Comparison of ENCODE assay signal across 12 cellular contexts in the genomic region with DNA sequence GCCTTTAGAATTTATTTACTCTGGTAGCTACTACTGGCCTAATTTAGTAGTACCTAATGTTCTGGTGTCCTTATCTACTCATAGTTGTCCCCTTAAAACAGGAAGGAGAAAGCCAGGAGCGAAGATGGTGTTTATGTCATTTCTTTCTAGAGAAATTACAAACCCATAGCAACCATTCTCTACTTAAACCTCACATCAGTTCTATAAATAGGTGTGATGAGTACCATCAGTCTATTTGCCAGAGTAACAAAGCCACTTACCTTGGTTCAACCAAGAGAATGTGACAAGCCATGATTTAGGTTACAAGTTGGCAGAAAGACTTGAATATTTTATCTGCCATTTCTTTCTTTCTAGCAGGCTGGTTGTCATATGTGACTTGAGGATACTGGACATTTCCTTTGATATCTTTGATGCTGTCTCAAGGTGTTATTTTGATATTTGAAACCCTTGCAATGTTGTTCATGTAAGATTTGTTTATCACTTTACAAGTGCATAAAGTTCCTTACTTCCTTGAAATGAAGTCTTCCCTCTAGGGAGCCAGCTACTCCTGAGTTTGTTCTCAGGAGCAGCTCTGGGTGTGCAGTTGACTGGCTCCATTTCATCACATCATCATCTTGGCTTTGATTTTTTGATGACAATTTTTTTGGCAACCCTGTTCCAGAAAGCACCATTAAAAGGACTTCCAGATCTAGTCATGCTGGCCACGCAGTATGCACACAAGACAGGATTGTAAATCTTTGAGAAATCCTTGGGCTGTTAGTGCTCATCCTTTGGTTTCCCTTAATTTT.
DNase-seq lines count a peak whose midpoint lies in the region; ATAC-seq and TF ChIP-seq lines count a peak whose summit lies in the region.
"Had no signal": no experiment of that assay in that cellular context is flagged by ENCODE, and none has a peak within 500 bp of the region (broad histone marks: within the 10 kb centered on the region; RNA-seq: fewer than 3 reads in every experiment).

No MANE protein-coding gene starts in this region.

- CTCF ChIA-PET in activated naive CD4-positive, alpha-beta T cell treated with anti-CD3 and anti-CD28 coated beads, Interleukin-2, amount 10 ng/mL, durations not matched to agents 7 days and 5 days (lab: Charles Lee): interaction anchor here (1.0 kb wide), 1 partner anchor 9 kb away, joined by 3 read pairs; no protein-coding TSS in a partner anchor

- no peak overlapping the region for H3K4me3 Mint-ChIP-seq in activated naive CD4-positive, alpha-beta T cell treated with anti-CD3 and anti-CD28 coated beads, Interleukin-2, amount 50 U/mL, for 24 hours
- no peak overlapping the region for H3K4me3 Mint-ChIP-seq in activated naive CD4-positive, alpha-beta T cell treated with anti-CD3 and anti-CD28 coated beads, Interleukin-2, amount 10 ng/mL, durations not matched to agents 7 days and 5 days
- no peak overlapping the region for H3K4me3 Mint-ChIP-seq in osteocyte (ENCODE audit: unreplicated experiment)
- H3K4me3 Mint-ChIP-seq: nephron had no signal

- peak; percentile 35 for ATAC-seq in HG03039 (IDR thresholded peaks at IDR 0.05; ENCODE audit: unreplicated experiment)

- peaks cover 35% of the 10 kb centered on the region for H3K4me1 Mint-ChIP-seq in activated naive CD4-positive, alpha-beta T cell treated with anti-CD3 and anti-CD28 coated beads, Interleukin-2, amount 50 U/mL, for 24 hours
- H3K4me1 Mint-ChIP-seq in activated naive CD4-positive, alpha-beta T cell treated with anti-CD3 and anti-CD28 coated beads, Interleukin-2, amount 10 ng/mL, durations not matched to agents 7 days and 5 days: peaks cover 34% of the 10 kb centered on the region
- peaks cover 56% of the 10 kb centered on the region for H3K4me1 Mint-ChIP-seq in osteocyte (ENCODE audit: unreplicated experiment)

- no peak for TF ChIP-seq CTCF in osteocyte (IDR thresholded peaks at IDR 0.05)

- peaks cover 49% of the 10 kb centered on the region for H3K36me3 Mint-ChIP-seq in activated naive CD4-positive, alpha-beta T cell treated with anti-CD3 and anti-CD28 coated beads, Interleukin-2, amount 50 U/mL, for 24 hours
- peaks cover 36% of the 10 kb centered on the region for H3K36me3 Mint-ChIP-seq in activated naive CD4-positive, alpha-beta T cell treated with anti-CD3 and anti-CD28 coated beads, Interleukin-2, amount 10 ng/mL, durations not matched to agents 7 days and 5 days
- peaks cover 9% of the 10 kb centered on the region for H3K36me3 Mint-ChIP-seq in osteocyte (ENCODE audit: unreplicated experiment)

- H3K27me3 Mint-ChIP-seq in activated naive CD4-positive, alpha-beta T cell treated with anti-CD3 and anti-CD28 coated beads, Interleukin-2, amount 50 U/mL, for 24 hours: no peaks in the 10 kb centered on the region
- H3K27me3 Mint-ChIP-seq in activated naive CD4-positive, alpha-beta T cell treated with anti-CD3 and anti-CD28 coated beads, Interleukin-2, amount 10 ng/mL, durations not matched to agents 7 days and 5 days: no peaks in the 10 kb centered on the region
- H3K27me3 Mint-ChIP-seq in osteocyte (ENCODE audit: unreplicated experiment): no peaks in the 10 kb centered on the region

- no peaks in the 10 kb centered on the region for H3K9me3 Mint-ChIP-seq in activated naive CD4-positive, alpha-beta T cell treated with anti-CD3 and anti-CD28 coated beads, Interleukin-2, amount 50 U/mL, for 24 hours
- H3K9me3 Mint-ChIP-seq in activated naive CD4-positive, alpha-beta T cell treated with anti-CD3 and anti-CD28 coated beads, Interleukin-2, amount 10 ng/mL, durations not matched to agents 7 days and 5 days: no peaks in the 10 kb centered on the region
- H3K9me3 Mint-ChIP-seq in osteocyte (ENCODE audit: unreplicated experiment): no peaks in the 10 kb centered on the region
- H3K9me3 Mint-ChIP-seq: nephron had no signal

- DNase-seq in activated naive CD4-positive, alpha-beta T cell treated with anti-CD3 and anti-CD28 coated beads, Interleukin-2, amount 10 ng/mL, durations not matched to agents 7 days and 5 days: no peak
- no peak for DNase-seq in caudate nucleus (lab: John Stamatoyannopoulos, UW)
- DNase-seq in superior temporal gyrus (ENCODE audit: extremely low spot score): peak; percentile 24
- no peak for DNase-seq in osteocyte (ENCODE audit: extremely low spot score, unreplicated experiment)
- no peak for DNase-seq in KG1 (lab: John Stamatoyannopoulos, UW)
- no peak for DNase-seq in pons (ENCODE audit: low spot score)
- DNase-seq: AML-193, NCI-H345 had no signal

- peak overlapping the region; percentile 80 for H3K27ac Mint-ChIP-seq in activated naive CD4-positive, alpha-beta T cell treated with anti-CD3 and anti-CD28 coated beads, Interleukin-2, amount 50 U/mL, for 24 hours
- H3K27ac Mint-ChIP-seq in activated naive CD4-positive, alpha-beta T cell treated with anti-CD3 and anti-CD28 coated beads, Interleukin-2, amount 10 ng/mL, durations not matched to agents 7 days and 5 days: no peak overlapping the region
- H3K27ac Mint-ChIP-seq in osteocyte (ENCODE audit: unreplicated experiment): no peak overlapping the region

- H3K27ac ChIP-seq in caudate nucleus (ENCODE audit: low read depth, low read length): peak overlapping the region; percentile 48
- H3K27ac ChIP-seq: VCaP had no signal
